27 cellular contexts compared by ENCODE assay signal in genomic region chr3:14889188-14889587, GRCh38.
"Had no signal": no experiment of that assay in that cellular context is flagged by ENCODE, and none has a peak within 500 bp of the region (broad histone marks: within the 10 kb centered on the region; RNA-seq: fewer than 3 reads in every experiment).

No MANE protein-coding gene starts in this region.

- H3K27me3 ChIP-seq: colonic mucosa, gastroesophageal sphincter, left lung, neural progenitor cell, testis, tibial artery, upper lobe of left lung had no signal

- H3K4me1 Mint-ChIP-seq: endodermal cell, neural progenitor cell had no signal

- H3K9me3 Mint-ChIP-seq: dendritic cell treated with granulocyte-macrophage colony-stimulating factor and Interleukin-4, amounts not matched to agents 40 ng/mL and 50 ng/mL, for 4 days; endodermal cell; mesothelial cell of epicardium; nephron; neural progenitor cell had no signal

- H3K4me3 Mint-ChIP-seq: dendritic cell treated with granulocyte-macrophage colony-stimulating factor and Interleukin-4, amounts not matched to agents 40 ng/mL and 50 ng/mL, for 4 days; endodermal cell; mesothelial cell of epicardium; naive thymus-derived CD4-positive, alpha-beta T cell; nephron; neural progenitor cell; stimulated activated memory B cell treated with anti-CD40 and anti-IgM and Interleukin-4, amounts not matched to agents 10 μg/mL and 1 μg/mL and 100 μg/mL, for 72 hours had no signal

- H3K4me3 ChIP-seq: colonic mucosa, gastroesophageal sphincter, heart left ventricle, hepatocyte, left lung, mucosa of descending colon, neural progenitor cell, prostate gland, testis, tibial artery, upper lobe of left lung had no signal

- ATAC-seq: esophagus mucosa; gastroesophageal sphincter; heart left ventricle; left lung; mucosa of descending colon; naive thymus-derived CD4-positive, alpha-beta T cell; right cardiac atrium; stimulated activated memory B cell treated with anti-CD40 and anti-IgM and Interleukin-4, amounts not matched to agents 10 μg/mL and 1 μg/mL and 100 μg/mL, for 72 hours; stimulated activated naive CD8-positive, alpha-beta T cell treated with anti-CD3 and anti-CD28 coated beads, Interleukin-15, Interleukin-2, amounts not matched to agents 100 U/mL and 50 U/mL, for 24 hours had no signal

- H3K36me3 Mint-ChIP-seq: mesothelial cell of epicardium; neural progenitor cell; stimulated activated memory B cell treated with anti-CD40 and anti-IgM and Interleukin-4, amounts not matched to agents 10 μg/mL and 1 μg/mL and 100 μg/mL, for 72 hours had no signal

- H3K36me3 ChIP-seq: colonic mucosa, gastroesophageal sphincter, left lung, neural progenitor cell, prostate gland, tibial artery, upper lobe of left lung had no signal

- H3K4me1 ChIP-seq: colonic mucosa, neural progenitor cell, prostate gland, testis, tibial artery had no signal

- H3K27ac ChIP-seq: colonic mucosa, epithelial cell of prostate, gastroesophageal sphincter, heart left ventricle, hepatocyte, left lung, neural progenitor cell, prostate gland, testis, tibial artery had no signal

- DNase-seq: colonic mucosa; effector CD8-positive, alpha-beta T cell; endodermal cell; foreskin fibroblast; heart left ventricle; kidney; left lung; mesenchymal stem cell; mucosa of descending colon; naive thymus-derived CD4-positive, alpha-beta T cell; right cardiac atrium; stimulated activated CD4-positive, alpha-beta T cell treated with anti-CD3 and anti-CD28 coated beads, Interleukin-4, amount 100 ng/mL, for 4 hours; stimulated activated naive CD8-positive, alpha-beta T cell treated with anti-CD3 and anti-CD28 coated beads, Interleukin-15, Interleukin-2, amounts not matched to agents 100 U/mL and 50 U/mL, for 24 hours; substantia nigra; testis; tibial artery; upper lobe of left lung had no signal

- H3K9me3 ChIP-seq: colonic mucosa, gastroesophageal sphincter, heart left ventricle, left lung, mucosa of descending colon, prostate gland, testis, tibial artery, upper lobe of left lung had no signal

- H3K27ac Mint-ChIP-seq: dendritic cell treated with granulocyte-macrophage colony-stimulating factor and Interleukin-4, amounts not matched to agents 40 ng/mL and 50 ng/mL, for 4 days; endodermal cell; mesothelial cell of epicardium; neural progenitor cell; stimulated activated memory B cell treated with anti-CD40 and anti-IgM and Interleukin-4, amounts not matched to agents 10 μg/mL and 1 μg/mL and 100 μg/mL, for 72 hours had no signal
